ENCODE assay signal across 8 cellular contexts in the genomic region with DNA sequence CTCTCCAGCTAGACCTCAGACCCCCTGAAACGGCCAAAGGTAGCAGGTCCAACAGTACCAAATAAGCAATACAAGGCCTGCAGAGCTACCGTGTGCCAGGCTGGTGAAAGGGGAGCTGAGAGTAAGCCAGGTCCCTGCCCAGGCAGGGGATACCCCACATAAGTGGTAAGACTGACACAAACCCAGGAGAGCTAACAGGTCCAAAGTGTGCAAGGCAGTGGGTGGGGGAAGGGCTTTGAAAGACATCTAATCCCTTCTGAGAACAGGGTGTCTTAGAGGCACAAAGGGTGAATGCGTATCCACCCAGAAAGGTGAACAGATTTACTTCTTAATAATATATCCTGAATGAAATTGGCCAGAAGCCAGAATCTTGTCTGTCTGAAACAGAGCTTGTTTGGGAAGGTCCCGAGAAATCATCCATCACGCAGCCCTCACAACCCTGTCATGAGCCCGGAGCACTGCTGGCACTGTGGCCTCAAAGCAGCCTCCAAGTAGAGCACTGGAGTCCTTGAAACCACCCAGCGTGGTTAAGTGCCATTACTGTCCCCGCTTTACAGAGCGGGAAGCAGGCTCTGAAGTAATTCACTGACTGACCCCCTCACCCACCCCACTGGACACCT. TPM values are rescaled to one million over a fixed set of nuclear protein-coding genes. Genes with fewer than 3 reads are reported as not detected.
DNase-seq lines count a peak whose midpoint lies in the region; ATAC-seq, FAIRE-seq and TF ChIP-seq lines count a peak whose summit lies in the region.

No MANE protein-coding gene starts in this region.

- no peaks in the 10 kb centered on the region for H3K36me3 ChIP-seq in A673 (ENCODE audit: insufficient read depth, low read length, poor library complexity, severe bottlenecking)
- H3K36me3 ChIP-seq in SK-N-SH (replicated peaks in 1 of 2; ENCODE audit: control insufficient read depth in 1 of 2, insufficient read depth in 2 of 2, low read length in 1 of 2): peaks cover 0 to 4% of the 10 kb centered on the region in 2 experiments
- peaks cover 0 to 15% (median 0%) of the 10 kb centered on the region in 3 donors for H3K36me3 ChIP-seq in esophagus squamous epithelium

- H3K27me3 ChIP-seq in A673 (replicated peaks; ENCODE audit: insufficient read depth, low read depth, low read length, poor library complexity): no peaks in the 10 kb centered on the region
- H3K27me3 ChIP-seq in SK-N-SH (ENCODE audit: insufficient read depth): no peaks in the 10 kb centered on the region
- no peaks in the 10 kb centered on the region for H3K27me3 ChIP-seq in esophagus squamous epithelium

- TF ChIP-seq POLR2A in esophagus squamous epithelium (IDR thresholded peaks at IDR 0.05): no peak

- peak overlapping the region; percentile 88 for H3K4me2 ChIP-seq in SK-N-SH

- peak overlapping the region; percentile 94 for H3K27ac Mint-ChIP-seq in neural crest cell (ENCODE audit: unreplicated experiment)

- no peaks in the 10 kb centered on the region for H3K4me1 ChIP-seq in A673 (ENCODE audit: insufficient read depth, low read length, poor library complexity, severe bottlenecking)
- H3K4me1 ChIP-seq in SK-N-SH (ENCODE audit: control insufficient read depth in 1 of 2, insufficient read depth in 2 of 2, low read depth in 1 of 2, low read length in 1 of 2): peaks cover 11 to 19% of the 10 kb centered on the region in 2 experiments; a peak in 2 of 4 replicates
- H3K4me1 ChIP-seq in esophagus squamous epithelium: peaks cover 47 to 71% (median 51%) of the 10 kb centered on the region in 3 donors

- H3K4me1 Mint-ChIP-seq in neural crest cell: peaks cover 61% of the 10 kb centered on the region

- H3K79me2 ChIP-seq in SK-N-SH (ENCODE audit: insufficient read depth): peaks cover 65% of the 10 kb centered on the region

- H3K4me3 ChIP-seq in A673 (ENCODE audit: low read depth, low read length, poor library complexity, severe bottlenecking) (peak overlapping the region; percentile 83), SK-N-SH (ENCODE audit: low read depth in 2 of 2, low read length in 1 of 2) (peak overlapping the region; percentile 79 to 92), esophagus squamous epithelium (peak overlapping the region; percentile 74 to 99 (median 94))

- BruUV-seq in A673 (replicated peaks; lab: Mats Ljungman, UMichigan): no TSS peak

- CTCF ChIA-PET in A673 (lab: Charles Lee): no interaction called here
- CTCF ChIA-PET in SK-N-SH (lab: Yijun Ruan, JAX): interaction anchor here (0.9 to 1.2 kb wide), 6 partner anchors 11 to 121 kb away, joined by 3 to 4 read pairs (median 3); no protein-coding TSS in a partner anchor

- no peak overlapping the region for H2AFZ ChIP-seq in SK-N-SH (ENCODE audit: low read depth)

- no peak for DNase-seq in A673 (ENCODE audit: low spot score)
- DNase-seq in GM19239 (ENCODE audit: insufficient read length, low spot score): no peak
- no peak for DNase-seq in SK-N-SH
- no peak for DNase-seq in esophagus squamous epithelium (lab: John Stamatoyannopoulos, UW)
- DNase-seq in neural crest cell (ENCODE audit: low read depth, low spot score): no peak
- DNase-seq in GM03348 (ENCODE audit: low spot score): no peak

- no peaks in the 10 kb centered on the region for H3K27me3 Mint-ChIP-seq in neural crest cell (ENCODE audit: low read depth)

- peak overlapping the region; percentile 82 for H3K27ac ChIP-seq in A673 (ENCODE audit: low read depth, low read length, poor library complexity, severe bottlenecking)
- H3K27ac ChIP-seq in SK-N-SH (ENCODE audit: low read depth in 2 of 2, low read length in 1 of 2): peak overlapping the region; percentile 76 to 85; a peak in 2 of 4 replicates
- peak overlapping the region; percentile 92 to 96 (median 94) for H3K27ac ChIP-seq in esophagus squamous epithelium

- peak; percentile 40 for FAIRE-seq in GM19239 (lab: Jason Lieb, UNC)

- no peaks in the 10 kb centered on the region for H3K36me3 Mint-ChIP-seq in neural crest cell (ENCODE audit: low read depth)

- H3F3A ChIP-seq in SK-N-SH (replicated peaks; ENCODE audit: insufficient read depth): no peaks in the 10 kb centered on the region

- no peak for TF ChIP-seq RAD21 in SK-N-SH (IDR thresholded peaks at IDR 0.05; ENCODE audit: low read length)

- POLR2A ChIA-PET in A673 (lab: Charles Lee; ENCODE audit: low non-redundant PET) (no interaction called here), SK-N-SH (lab: Yijun Ruan, JAX) (no interaction called here)

- peak overlapping the region; percentile 99 for H3K4me3 Mint-ChIP-seq in neural crest cell

- H3K9me3 ChIP-seq in A673 (ENCODE audit: low read depth, low read length, poor library complexity, severe bottlenecking) (no peaks in the 10 kb centered on the region), SK-N-SH (no peaks in the 10 kb centered on the region), esophagus squamous epithelium (no peaks in the 10 kb centered on the region)

- no peak for TF ChIP-seq EP300 in SK-N-SH (IDR thresholded peaks at IDR 0.05; ENCODE audit: borderline replicate concordance in 1 of 2, low read depth in 1 of 2, low read length in 1 of 2)

- WGBS in SK-N-SH (ENCODE audit: low lambda C conversion rate): 31% methylated on average over 6 of the region's 9 CpGs
- WGBS in esophagus squamous epithelium, 2 donors: 14 to 21% methylated on average over 7 to 8 of the region's 9 CpGs

- H3K9ac ChIP-seq in SK-N-SH: peak overlapping the region; percentile 80; the same call in 1 of the 2 replicates

- H3K9me2 ChIP-seq in SK-N-SH: no peaks in the 10 kb centered on the region

- intact Hi-C loops in A673 (cut with micrococcal nuclease; ENCODE audit: unreplicated experiment) (no loop called here), esophagus squamous epithelium (cut with DNase I) (no loop called here)

- no peak for TF ChIP-seq CTCF in A673 (conservative IDR thresholded peaks at IDR 0.05; ENCODE audit: low read depth, low read length)
- TF ChIP-seq CTCF in SK-N-SH (IDR thresholded peaks at IDR 0.05): no peak
- TF ChIP-seq CTCF in esophagus squamous epithelium (IDR thresholded peaks at IDR 0.05): no peak
- TF ChIP-seq CTCF in neural crest cell (conservative IDR thresholded peaks at IDR 0.05): no peak

- peaks cover 60% of the 10 kb centered on the region for H4K20me1 ChIP-seq in SK-N-SH (ENCODE audit: insufficient read depth)

- no peaks in the 10 kb centered on the region for H3K9me3 Mint-ChIP-seq in neural crest cell

- ATAC-seq in HG03439 (IDR thresholded peaks at IDR 0.05; ENCODE audit: unreplicated experiment) (no peak), GM21447 (IDR thresholded peaks at IDR 0.05; ENCODE audit: unreplicated experiment) (no peak)

TF ChIP-seq in SK-N-SH, 30 proteins besides CTCF, POLR2A, EP300 and RAD21 (continues in another document):
- TF ChIP-seq SMC3 (IDR thresholded peaks at IDR 0.05; ENCODE audit: low read depth, low read length) (no peak), MXI1 (IDR thresholded peaks at IDR 0.05; ENCODE audit: low read depth, low read length) (no peak), RXRA (IDR thresholded peaks at IDR 0.05; ENCODE audit: borderline replicate concordance, low read depth) (no peak), NFIC (IDR thresholded peaks at IDR 0.05; ENCODE audit: borderline replicate concordance) (no peak), SIN3A (IDR thresholded peaks at IDR 0.05; ENCODE audit: borderline replicate concordance, low read depth, low read length) (no peak), MEF2A (IDR thresholded peaks at IDR 0.05; ENCODE audit: borderline replicate concordance, low read depth) (no peak), FOXM1 (IDR thresholded peaks at IDR 0.05; ENCODE audit: low read depth) (no peak), FOSL2 (IDR thresholded peaks at IDR 0.05; ENCODE audit: borderline replicate concordance, low read depth) (no peak), NRF1 (IDR thresholded peaks at IDR 0.05; ENCODE audit: low read depth, low read length) (no peak), TCF12 (IDR thresholded peaks at IDR 0.05) (no peak), ELF1 (IDR thresholded peaks at IDR 0.05) (no peak)
- TF ChIP-seq, protein P1, sequence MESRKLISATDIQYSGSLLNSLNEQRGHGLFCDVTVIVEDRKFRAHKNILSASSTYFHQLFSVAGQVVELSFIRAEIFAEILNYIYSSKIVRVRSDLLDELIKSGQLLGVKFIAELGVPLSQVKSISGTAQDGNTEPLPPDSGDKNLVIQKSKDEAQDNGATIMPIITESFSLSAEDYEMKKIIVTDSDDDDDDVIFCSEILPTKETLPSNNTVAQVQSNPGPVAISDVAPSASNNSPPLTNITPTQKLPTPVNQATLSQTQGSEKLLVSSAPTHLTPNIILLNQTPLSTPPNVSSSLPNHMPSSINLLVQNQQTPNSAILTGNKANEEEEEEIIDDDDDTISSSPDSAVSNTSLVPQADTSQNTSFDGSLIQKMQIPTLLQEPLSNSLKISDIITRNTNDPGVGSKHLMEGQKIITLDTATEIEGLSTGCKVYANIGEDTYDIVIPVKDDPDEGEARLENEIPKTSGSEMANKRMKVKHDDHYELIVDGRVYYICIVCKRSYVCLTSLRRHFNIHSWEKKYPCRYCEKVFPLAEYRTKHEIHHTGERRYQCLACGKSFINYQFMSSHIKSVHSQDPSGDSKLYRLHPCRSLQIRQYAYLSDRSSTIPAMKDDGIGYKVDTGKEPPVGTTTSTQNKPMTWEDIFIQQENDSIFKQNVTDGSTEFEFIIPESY (IDR thresholded peaks at IDR 0.05; ENCODE audit: borderline replicate concordance, low read depth): no peak
- TF ChIP-seq, protein P2, sequence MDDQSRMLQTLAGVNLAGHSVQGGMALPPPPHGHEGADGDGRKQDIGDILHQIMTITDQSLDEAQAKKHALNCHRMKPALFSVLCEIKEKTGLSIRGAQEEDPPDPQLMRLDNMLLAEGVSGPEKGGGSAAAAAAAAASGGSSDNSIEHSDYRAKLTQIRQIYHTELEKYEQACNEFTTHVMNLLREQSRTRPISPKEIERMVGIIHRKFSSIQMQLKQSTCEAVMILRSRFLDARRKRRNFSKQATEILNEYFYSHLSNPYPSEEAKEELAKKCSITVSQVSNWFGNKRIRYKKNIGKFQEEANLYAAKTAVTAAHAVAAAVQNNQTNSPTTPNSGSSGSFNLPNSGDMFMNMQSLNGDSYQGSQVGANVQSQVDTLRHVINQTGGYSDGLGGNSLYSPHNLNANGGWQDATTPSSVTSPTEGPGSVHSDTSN (IDR thresholded peaks at IDR 0.05): no peak
- TF ChIP-seq, protein P3, sequence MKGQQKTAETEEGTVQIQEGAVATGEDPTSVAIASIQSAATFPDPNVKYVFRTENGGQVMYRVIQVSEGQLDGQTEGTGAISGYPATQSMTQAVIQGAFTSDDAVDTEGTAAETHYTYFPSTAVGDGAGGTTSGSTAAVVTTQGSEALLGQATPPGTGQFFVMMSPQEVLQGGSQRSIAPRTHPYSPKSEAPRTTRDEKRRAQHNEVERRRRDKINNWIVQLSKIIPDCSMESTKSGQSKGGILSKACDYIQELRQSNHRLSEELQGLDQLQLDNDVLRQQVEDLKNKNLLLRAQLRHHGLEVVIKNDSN (IDR thresholded peaks at IDR 0.05; ENCODE audit: borderline replicate concordance, low read depth): no peak

RNA-seq across cellular contexts. Expression of a gene that starts 1.5 kb away (rescaled TPM):
- 186 and 196 TPM in 2 replicates for total RNA-seq in A673 (2021)
- polyA plus RNA-seq in SK-N-SH (2012; rRNA removed): 119 and 144 TPM in 2 replicates
- 70.5 and 99.2 TPM in 2 replicates for polyA plus RNA-seq in SK-N-SH (2012; cell fraction: cytosol; rRNA removed)
- 178 and 225 TPM in 2 replicates for polyA plus RNA-seq in SK-N-SH (2012; cell fraction: nucleus; rRNA removed)
- total RNA-seq in esophagus squamous epithelium: 100 to 1,000 TPM; 497 to 698 (median 627) TPM
- 556 and 564 TPM in 2 replicates for total RNA-seq in neural crest cell
